ENCODE assay signal across 15 cellular contexts in the genomic region with DNA sequence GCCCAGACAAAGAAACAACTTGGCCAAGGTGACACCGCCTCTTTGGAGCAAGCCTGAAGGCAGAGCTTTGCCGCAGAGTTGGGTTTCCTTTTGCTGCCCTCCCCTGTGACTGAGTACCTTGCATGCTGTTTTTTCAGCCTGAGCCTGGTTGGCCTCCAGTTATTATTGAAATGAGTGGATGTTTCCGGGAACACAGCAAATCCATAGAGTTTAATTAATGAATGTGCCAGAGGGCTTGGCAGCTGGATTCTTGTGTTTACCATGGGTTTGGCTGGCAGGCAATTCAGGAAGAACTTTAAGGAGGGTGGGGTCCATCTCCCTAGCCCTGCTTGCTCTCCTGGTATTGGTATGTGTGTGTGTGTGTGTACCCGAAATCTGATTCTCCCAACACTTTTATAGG.
DNase-seq lines count a peak whose midpoint lies in the region; ATAC-seq, FAIRE-seq and TF ChIP-seq lines count a peak whose summit lies in the region.
"Had no signal": no experiment of that assay in that cellular context is flagged by ENCODE, and none has a peak within 500 bp of the region (broad histone marks: within the 10 kb centered on the region; RNA-seq: fewer than 3 reads in every experiment).

No MANE protein-coding gene starts in this region.

- TF ChIP-seq CTCF in pancreas (IDR thresholded peaks at IDR 0.05): no peak

- peak; percentile 78 for FAIRE-seq in pancreas (lab: Jason Lieb, UNC)

- DNase-seq in DMS153 (lab: John Stamatoyannopoulos, UW) (peak; percentile 92), NCI-H2196 (lab: John Stamatoyannopoulos, UW; ENCODE audit: unreplicated experiment) (peak; percentile 40), pancreas (peak in 3 of 6 donors; percentile 43 to 60 (median 49)), KG1 (lab: John Stamatoyannopoulos, UW) (no peak), NCI-H82 (lab: John Stamatoyannopoulos, UW) (no peak)
- DNase-seq: activated CD4-positive, alpha-beta T cell treated with anti-CD3 and anti-CD28 coated beads, Interleukin-2, amount 10 ng/mL, durations not matched to agents 7 days and 5 days; activated effector memory CD4-positive, alpha-beta T cell treated with Interleukin-2 at 50 U/mL for 16 hours; GM23248; islet precursor cell; NCI-H2227 treated with DMSO at 0.1 percent for 48 hours; ovary; SJCRH30 had no signal

- peaks cover 5 to 28% of the 10 kb centered on the region in 2 donors for H3K4me1 ChIP-seq in esophagus (ENCODE audit: control insufficient read depth in 2 of 2, insufficient read depth in 2 of 2, low read length in 1 of 2)
- peaks cover 0 to 35% (median 14%) of the 10 kb centered on the region in 3 donors for H3K4me1 ChIP-seq in pancreas

- H3K27me3 ChIP-seq in esophagus (ENCODE audit: control insufficient read depth in 1 of 2, insufficient read depth in 2 of 2, low read length in 2 of 2) (no peaks in the 10 kb centered on the region), pancreas (no peaks in the 10 kb centered on the region)
- H3K27me3 ChIP-seq: ovary, SJCRH30 had no signal

- H3K27ac ChIP-seq in esophagus (ENCODE audit: low read depth in 2 of 2, low read length in 1 of 2): peak overlapping the region; percentile 85 to 90
- H3K27ac ChIP-seq in pancreas: peak overlapping the region in 3 of 4 donors; percentile 47 to 84 (median 78)
- H3K27ac ChIP-seq: GM23248, ovary, SJCRH30 had no signal

- no peak overlapping the region for H3K4me3 ChIP-seq in esophagus (ENCODE audit: low read depth in 1 of 2, low read length in 2 of 2)
- no peak overlapping the region for H3K4me3 ChIP-seq in pancreas
- H3K4me3 ChIP-seq: GM23248, ovary, SJCRH30 had no signal

- 27 to 32% methylated on average over 4 of the region's 4 CpGs for WGBS in esophagus, 2 donors
- 41 to 52% methylated on average over 4 of the region's 4 CpGs for WGBS in pancreas, 2 donors

- ATAC-seq in pancreas (peak; percentile 58 to 83 (median 79)), GM21528 (IDR thresholded peaks at IDR 0.05; ENCODE audit: low FRiP score, unreplicated experiment) (no peak), HG03280 (IDR thresholded peaks at IDR 0.05; ENCODE audit: unreplicated experiment) (no peak)

- intact Hi-C loops in pancreas (cut with DNase I): no loop called here

- no peaks in the 10 kb centered on the region for H3K36me3 ChIP-seq in esophagus (ENCODE audit: control insufficient read depth in 2 of 2, insufficient read depth in 2 of 2, low read length in 1 of 2)
- H3K36me3 ChIP-seq in pancreas: no peaks in the 10 kb centered on the region
- H3K36me3 ChIP-seq: ovary had no signal

- no peaks in the 10 kb centered on the region for H3K9me3 ChIP-seq in esophagus (ENCODE audit: control insufficient read depth in 2 of 2, insufficient read depth in 1 of 2, low read depth in 1 of 2, low read length in 1 of 2)
- no peaks in the 10 kb centered on the region for H3K9me3 ChIP-seq in pancreas
- H3K9me3 ChIP-seq: ovary had no signal

Comparison
In these comparisons a context has a peak if more than half of its experiments do, and no peak if none do; other contexts are left out.
1. DNase-seq: peak in DMS153 (single experiment) and NCI-H2196 (single experiment); none in KG1 (single experiment) and NCI-H82 (single experiment).
2. ATAC-seq: peak in pancreas (4 of 4); none in GM21528 (single experiment) and HG03280 (single experiment).